In the genomic region with DNA sequence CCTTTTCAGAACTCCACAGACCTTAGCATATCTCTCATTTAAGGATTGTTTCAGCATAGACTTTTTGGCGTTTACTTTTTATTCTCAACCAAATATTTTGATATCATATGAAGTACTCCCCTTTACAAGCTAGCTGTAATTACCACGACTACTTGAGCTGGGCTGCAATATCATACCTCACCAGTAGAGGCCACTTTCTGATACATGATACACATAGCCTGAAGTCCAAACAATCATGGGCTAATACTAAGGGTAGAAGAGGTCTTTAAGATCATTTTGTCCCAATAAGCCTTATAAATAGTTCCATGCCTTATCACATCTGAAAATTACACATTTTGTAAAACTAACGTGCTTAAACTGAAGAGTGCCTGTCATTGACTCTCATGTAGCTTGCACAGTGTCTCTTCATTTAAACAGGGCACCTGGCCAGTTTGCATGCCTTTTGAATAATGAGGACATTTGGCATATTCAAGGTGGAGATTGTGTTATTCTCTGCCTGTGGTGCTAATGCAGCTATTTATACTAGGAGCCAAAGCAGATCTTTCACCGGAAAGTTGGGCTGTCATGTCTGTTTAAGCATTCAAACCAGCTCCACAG, we compare ENCODE assay signal across 8 cellular contexts.
DNase-seq lines count a peak whose midpoint lies in the region; ATAC-seq and TF ChIP-seq lines count a peak whose summit lies in the region.

No MANE protein-coding gene starts in this region.

- H3K27me3 ChIP-seq in Panc1 (ENCODE audit: control insufficient read depth, insufficient read depth, low read length): peaks cover 24% of the 10 kb centered on the region
- H3K27me3 ChIP-seq in aorta (ENCODE audit: control insufficient read depth in 1 of 2, insufficient read depth in 2 of 2, low read length in 1 of 2): no peaks in the 10 kb centered on the region

- H3K4me3 ChIP-seq in Panc1 (ENCODE audit: low read depth in 2 of 2, low read length in 2 of 2) (no peak overlapping the region), foreskin fibroblast (ENCODE audit: low read depth in 1 of 2, low read length in 2 of 2) (no peak overlapping the region), aorta (ENCODE audit: low read length in 2 of 2) (no peak overlapping the region)

- intact Hi-C loops in Panc1 (cut with micrococcal nuclease; ENCODE audit: unreplicated experiment): loop anchor here (10.0 kb wide), 1 partner anchor 310 kb away; no protein-coding TSS in a partner anchor
- intact Hi-C loops in aorta (cut with DNase I): no loop called here

- H3K36me3 ChIP-seq in Panc1 (ENCODE audit: control insufficient read depth, insufficient read depth, low read length) (no peaks in the 10 kb centered on the region), aorta (ENCODE audit: control insufficient read depth in 1 of 2, insufficient read depth in 2 of 2, low read length in 1 of 2) (no peaks in the 10 kb centered on the region)

- 0 out of 2 replicates have a peak, but pooled peaks have one; percentile 60 for ATAC-seq in Panc1
- no peak for ATAC-seq in GM21423 (IDR thresholded peaks at IDR 0.05; ENCODE audit: unreplicated experiment)
- ATAC-seq in stimulated activated naive B cell treated with anti-CD40 and anti-IgM and Interleukin-4, amounts not matched to agents 10 μg/mL and 1 μg/mL and 100 μg/mL, for 72 hours (replicated peaks): no peak
- ATAC-seq in aorta (ENCODE audit: low FRiP score): no peak

- no TSS peak for BruUV-seq in Panc1 (replicated peaks; lab: Mats Ljungman, UMichigan)

- H3K4me1 Mint-ChIP-seq in stimulated activated naive B cell treated with anti-CD40 and anti-IgM and Interleukin-4, amounts not matched to agents 10 μg/mL and 1 μg/mL and 100 μg/mL, for 72 hours: no peaks in the 10 kb centered on the region

- H3K27ac ChIP-seq in Panc1 (ENCODE audit: low read length): no peak overlapping the region
- no peak overlapping the region for H3K27ac ChIP-seq in aorta (ENCODE audit: low read depth in 1 of 2, low read length in 2 of 2)

- CTCF ChIA-PET in Panc1 (lab: Charles Lee): interaction anchor here (0.6 to 1.8 kb wide), 3 partner anchors 10 to 552 kb away, joined by 3 to 7 read pairs (median 5); no protein-coding TSS in a partner anchor

- POLR2A ChIA-PET in Panc1 (lab: Charles Lee): no interaction called here

- H3K9me3 Mint-ChIP-seq in stimulated activated naive B cell treated with anti-CD40 and anti-IgM and Interleukin-4, amounts not matched to agents 10 μg/mL and 1 μg/mL and 100 μg/mL, for 72 hours: peaks cover 4 to 6% of the 10 kb centered on the region in 2 donors

- H3K27me3 Mint-ChIP-seq in stimulated activated naive B cell treated with anti-CD40 and anti-IgM and Interleukin-4, amounts not matched to agents 10 μg/mL and 1 μg/mL and 100 μg/mL, for 72 hours: peaks cover 29 to 61% of the 10 kb centered on the region in 2 donors

- H3K9me3 ChIP-seq in Panc1 (ENCODE audit: control insufficient read depth, insufficient read depth, low read depth, low read length): peaks cover 7% of the 10 kb centered on the region; the same call in 1 of the 2 replicates
- peaks cover 5% of the 10 kb centered on the region for H3K9me3 ChIP-seq in aorta (ENCODE audit: control insufficient read depth, low read length)

- WGBS in aorta, 2 donors: 59 to 66% methylated on average over 4 of the region's 4 CpGs

- no peak overlapping the region for H3K4me3 Mint-ChIP-seq in stimulated activated naive B cell treated with anti-CD40 and anti-IgM and Interleukin-4, amounts not matched to agents 10 μg/mL and 1 μg/mL and 100 μg/mL, for 72 hours

- no peak overlapping the region for H3K27ac Mint-ChIP-seq in stimulated activated naive B cell treated with anti-CD40 and anti-IgM and Interleukin-4, amounts not matched to agents 10 μg/mL and 1 μg/mL and 100 μg/mL, for 72 hours

- peak; percentile 79; the same call in 1 of the 2 replicates for TF ChIP-seq CTCF in Panc1 (IDR thresholded peaks at IDR 0.05)
- peak; percentile 39 for TF ChIP-seq CTCF in foreskin fibroblast (IDR thresholded peaks at IDR 0.05; ENCODE audit: low read depth, low read length)

- H3K4me1 ChIP-seq in Panc1 (ENCODE audit: control insufficient read depth, insufficient read depth, low read length) (no peaks in the 10 kb centered on the region), aorta (ENCODE audit: control insufficient read depth in 1 of 2, insufficient read depth in 2 of 2, low read length in 2 of 2) (no peaks in the 10 kb centered on the region)

- H3K36me3 Mint-ChIP-seq in stimulated activated naive B cell treated with anti-CD40 and anti-IgM and Interleukin-4, amounts not matched to agents 10 μg/mL and 1 μg/mL and 100 μg/mL, for 72 hours: peaks cover 0 to 2% of the 10 kb centered on the region in 2 donors

- DNase-seq in stimulated activated CD4-positive, alpha-beta T cell treated with anti-CD3 and anti-CD28 coated beads, Interleukin-15, amount 100 ng/mL, for 24 hours: peak; percentile 25
- DNase-seq in stimulated activated CD4-positive, alpha-beta T cell treated with anti-CD3 and anti-CD28 coated beads, Interleukin-4, amount 100 ng/mL, for 1 hour: no peak
- DNase-seq in Panc1 (ENCODE audit: low read depth, low spot score) (peak; percentile 30), foreskin fibroblast (peak; percentile 22 to 74), aorta (no peak)
- DNase-seq in activated effector memory CD4-positive, alpha-beta T cell treated with Interleukin-2 at 50 U/mL for 16 hours: no peak
- no peak for DNase-seq in stimulated activated naive B cell treated with anti-CD40 and anti-IgM and Interleukin-4, amounts not matched to agents 10 μg/mL and 1 μg/mL and 100 μg/mL, for 72 hours

- in situ Hi-C loops in Panc1 (cut with HindIII; ENCODE audit: low pct_unique_long_range_greater_than_20kb, low sequenced_read_pairs): no loop called here

Comparison
In these comparisons a context has a peak if more than half of its experiments do, and no peak if none do; other contexts are left out.
1. DNase-seq: peak in stimulated activated CD4-positive, alpha-beta T cell treated with anti-CD3 and anti-CD28 coated beads, Interleukin-15, amount 100 ng/mL, for 24 hours (single experiment), Panc1 (single experiment) and foreskin fibroblast (2 of 2); none in stimulated activated CD4-positive, alpha-beta T cell treated with anti-CD3 and anti-CD28 coated beads, Interleukin-4, amount 100 ng/mL, for 1 hour (single experiment), activated effector memory CD4-positive, alpha-beta T cell treated with Interleukin-2 at 50 U/mL for 16 hours (single experiment), stimulated activated naive B cell treated with anti-CD40 and anti-IgM and Interleukin-4, amounts not matched to agents 10 μg/mL and 1 μg/mL and 100 μg/mL, for 72 hours (single experiment) and aorta (0 of 2).